In the genomic region with DNA sequence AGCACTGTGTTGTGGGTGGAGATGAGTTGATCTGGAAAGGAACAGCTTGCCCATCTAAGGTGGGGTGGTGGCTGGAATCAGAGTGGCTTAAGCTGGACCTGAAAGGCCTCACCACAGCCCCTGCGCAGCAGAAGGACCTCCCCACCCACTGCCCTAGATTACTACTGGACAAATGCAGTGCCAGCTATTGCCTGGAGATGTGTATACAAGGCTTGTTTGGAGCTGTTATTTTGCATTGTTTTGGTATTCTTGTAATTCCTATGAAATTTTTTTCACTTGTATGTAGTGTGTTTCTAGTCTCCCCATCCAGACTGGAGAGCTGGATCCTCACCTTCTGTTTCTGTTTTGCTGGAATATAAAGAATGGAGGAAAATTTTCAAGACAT, we compare ENCODE assay signal across 10 cellular contexts. TPM values are rescaled to one million over a fixed set of nuclear protein-coding genes. Genes with fewer than 3 reads are reported as not detected.
DNase-seq lines count a peak whose midpoint lies in the region; ATAC-seq and TF ChIP-seq lines count a peak whose summit lies in the region.
"Had no signal": no experiment of that assay in that cellular context is flagged by ENCODE, and none has a peak within 500 bp of the region (broad histone marks: within the 10 kb centered on the region; RNA-seq: fewer than 3 reads in every experiment).

No MANE protein-coding gene starts in this region.

- peaks cover 5% of the 10 kb centered on the region for H3K36me3 Mint-ChIP-seq in CD4-positive, CD25-positive, alpha-beta regulatory T cell
- peaks cover 2% of the 10 kb centered on the region for H3K36me3 Mint-ChIP-seq in chondrocyte (ENCODE audit: low read depth)
- H3K36me3 Mint-ChIP-seq in natural killer cell treated with Interleukin-12 subunit alpha and Interleukin-12 subunit beta and Interleukin-15 and Interleukin-18, amount 100 ng/mL, for 72 hours: peaks cover 4% of the 10 kb centered on the region

- peaks cover 5 to 34% (median 28%) of the 10 kb centered on the region in 4 donors for H3K4me1 Mint-ChIP-seq in CD4-positive, CD25-positive, alpha-beta regulatory T cell
- H3K4me1 Mint-ChIP-seq in chondrocyte (ENCODE audit: low read depth): peaks cover 45% of the 10 kb centered on the region
- H3K4me1 Mint-ChIP-seq in natural killer cell treated with Interleukin-12 subunit alpha and Interleukin-12 subunit beta and Interleukin-15 and Interleukin-18, amount 100 ng/mL, for 72 hours (ENCODE audit: low read depth in 2 of 2): peaks cover 33 to 41% of the 10 kb centered on the region in 2 donors

- H3K9me3 ChIP-seq in CD4-positive, CD25-positive, alpha-beta regulatory T cell (ENCODE audit: control insufficient read depth in 2 of 2, low read length in 2 of 2): no peaks in the 10 kb centered on the region

- H3K36me3 ChIP-seq in CD4-positive, CD25-positive, alpha-beta regulatory T cell (ENCODE audit: control insufficient read depth, insufficient read depth, low read length): peaks cover 4% of the 10 kb centered on the region

- no peaks in the 10 kb centered on the region for H3K27me3 ChIP-seq in CD4-positive, CD25-positive, alpha-beta regulatory T cell (ENCODE audit: control insufficient read depth, insufficient read depth, low read length)

- no peak for DNase-seq in CD4-positive, CD25-positive, alpha-beta regulatory T cell
- DNase-seq in HuH-7 (ENCODE audit: low spot score) (peak; percentile 17), chondrocyte (ENCODE audit: low spot score) (no peak), SK-N-DZ (ENCODE audit: low spot score) (no peak), ecto neural progenitor cell (ENCODE audit: low spot score) (no peak)
- DNase-seq in natural killer cell treated with Interleukin-12 subunit alpha and Interleukin-12 subunit beta and Interleukin-15 and Interleukin-18, amount 100 ng/mL, for 72 hours (ENCODE audit: low spot score): no peak
- no peak for DNase-seq in stimulated activated CD8-positive, alpha-beta memory T cell treated with anti-CD3 and anti-CD28 coated beads, Interleukin-4, amount 100 ng/mL, for 48 hours
- DNase-seq: NCI-H1694; stimulated activated CD4-positive, alpha-beta T cell treated with anti-CD3 and anti-CD28 coated beads, Interleukin-2, amount 100 ng/mL, for 48 hours had no signal

- no peak for TF ChIP-seq CTCF in chondrocyte (IDR thresholded peaks at IDR 0.05)

- peak overlapping the region; percentile 32 to 70 (median 69) for H3K27ac Mint-ChIP-seq in CD4-positive, CD25-positive, alpha-beta regulatory T cell
- H3K27ac Mint-ChIP-seq in chondrocyte (ENCODE audit: unreplicated experiment): peak overlapping the region; percentile 53
- peak overlapping the region; percentile 54 to 83 for H3K27ac Mint-ChIP-seq in natural killer cell treated with Interleukin-12 subunit alpha and Interleukin-12 subunit beta and Interleukin-15 and Interleukin-18, amount 100 ng/mL, for 72 hours

- peak overlapping the region; percentile 82 to 95 (median 89) for H3K4me3 Mint-ChIP-seq in CD4-positive, CD25-positive, alpha-beta regulatory T cell
- peak overlapping the region; percentile 42 for H3K4me3 Mint-ChIP-seq in chondrocyte (ENCODE audit: unreplicated experiment)
- H3K4me3 Mint-ChIP-seq in natural killer cell treated with Interleukin-12 subunit alpha and Interleukin-12 subunit beta and Interleukin-15 and Interleukin-18, amount 100 ng/mL, for 72 hours: peak overlapping the region; percentile 79

- H3K4me1 ChIP-seq in CD4-positive, CD25-positive, alpha-beta regulatory T cell (ENCODE audit: control insufficient read depth, insufficient read depth, low read length, poor library complexity, severe bottlenecking): peaks cover 30% of the 10 kb centered on the region

- no peak overlapping the region for H3K4me3 ChIP-seq in CD4-positive, CD25-positive, alpha-beta regulatory T cell (ENCODE audit: low read depth, low read length)

- H3K27me3 Mint-ChIP-seq in CD4-positive, CD25-positive, alpha-beta regulatory T cell: no peaks in the 10 kb centered on the region
- H3K27me3 Mint-ChIP-seq in chondrocyte (ENCODE audit: low read depth): no peaks in the 10 kb centered on the region
- H3K27me3 Mint-ChIP-seq in natural killer cell treated with Interleukin-12 subunit alpha and Interleukin-12 subunit beta and Interleukin-15 and Interleukin-18, amount 100 ng/mL, for 72 hours: no peaks in the 10 kb centered on the region

- no peaks in the 10 kb centered on the region for H3K9me3 Mint-ChIP-seq in CD4-positive, CD25-positive, alpha-beta regulatory T cell
- no peaks in the 10 kb centered on the region for H3K9me3 Mint-ChIP-seq in chondrocyte (ENCODE audit: low read depth)
- no peaks in the 10 kb centered on the region for H3K9me3 Mint-ChIP-seq in natural killer cell treated with Interleukin-12 subunit alpha and Interleukin-12 subunit beta and Interleukin-15 and Interleukin-18, amount 100 ng/mL, for 72 hours

- no peak for ATAC-seq in CD4-positive, CD25-positive, alpha-beta regulatory T cell (ENCODE audit: low read depth in 2 of 2)
- ATAC-seq in natural killer cell treated with Interleukin-12 subunit alpha and Interleukin-12 subunit beta and Interleukin-15 and Interleukin-18, amount 100 ng/mL, for 72 hours: no peak
- no peak for ATAC-seq in GM19463 (IDR thresholded peaks at IDR 0.05; ENCODE audit: unreplicated experiment)

- no peak overlapping the region for H3K27ac ChIP-seq in CD4-positive, CD25-positive, alpha-beta regulatory T cell (ENCODE audit: insufficient read depth, low read length, poor library complexity, severe bottlenecking)

RNA-seq across cellular contexts. Expression of a gene that starts 1.3 kb away (rescaled TPM):
- 8.1 TPM for total RNA-seq in CD4-positive, CD25-positive, alpha-beta regulatory T cell
- 1 to 10 TPM; 1.8 to 4.1 (median 3.0) TPM for polyA plus RNA-seq in CD4-positive, CD25-positive, alpha-beta regulatory T cell
- total RNA-seq in chondrocyte: 13.9 to 18.3 TPM (median 18.2 TPM) in 3 replicates
- 10 to 100 TPM in 1 of 2 donors, 1 to 10 TPM in 1; 6.9 to 13.1 TPM for total RNA-seq in natural killer cell treated with Interleukin-12 subunit alpha and Interleukin-12 subunit beta and Interleukin-15 and Interleukin-18, amount 100 ng/mL, for 72 hours
- 2.3 and 2.4 TPM in 2 replicates for polyA plus RNA-seq in SK-N-DZ (2014; cell fraction: cytosol; rRNA removed)
- polyA plus RNA-seq in SK-N-DZ (2014; cell fraction: nucleus; rRNA removed): 1.5 and 1.6 TPM in 2 replicates
